7 cellular contexts compared by ENCODE assay signal in the genomic region with DNA sequence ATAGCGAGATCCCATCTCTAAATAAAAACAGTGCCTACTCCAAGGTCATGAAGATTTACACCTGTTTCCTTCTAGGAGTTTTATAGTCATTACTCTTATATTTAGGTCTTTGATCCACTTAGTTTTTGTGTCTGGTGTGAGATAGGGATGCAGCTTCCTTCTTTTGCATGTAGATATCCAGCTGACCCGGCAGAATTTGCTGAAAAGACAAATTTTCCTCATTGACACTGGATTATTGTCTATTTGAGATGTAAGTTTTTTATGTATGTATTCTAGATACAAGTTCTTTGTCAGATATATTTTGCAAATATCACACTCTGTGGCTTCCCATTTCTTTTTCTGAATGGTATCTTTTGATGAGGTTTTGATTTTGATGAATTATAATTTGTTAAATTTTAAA.
"Had no signal": no experiment of that assay in that cellular context is flagged by ENCODE, and none has a peak within 500 bp of the region (broad histone marks: within the 10 kb centered on the region; RNA-seq: fewer than 3 reads in every experiment).

No MANE protein-coding gene starts in this region.

- H3K4me3 ChIP-seq: GM23338 had no signal

- DNase-seq: H9, HCEC 1CT, KBM-7 had no signal

- FAIRE-seq: H1, H54, HTR-8/SVneo had no signal

- H3K4me2 ChIP-seq: GM23338 had no signal

- ATAC-seq: GM23338 had no signal

- H2AFZ ChIP-seq: GM23338 had no signal
